12 cellular contexts compared by ENCODE assay signal in the genomic region with DNA sequence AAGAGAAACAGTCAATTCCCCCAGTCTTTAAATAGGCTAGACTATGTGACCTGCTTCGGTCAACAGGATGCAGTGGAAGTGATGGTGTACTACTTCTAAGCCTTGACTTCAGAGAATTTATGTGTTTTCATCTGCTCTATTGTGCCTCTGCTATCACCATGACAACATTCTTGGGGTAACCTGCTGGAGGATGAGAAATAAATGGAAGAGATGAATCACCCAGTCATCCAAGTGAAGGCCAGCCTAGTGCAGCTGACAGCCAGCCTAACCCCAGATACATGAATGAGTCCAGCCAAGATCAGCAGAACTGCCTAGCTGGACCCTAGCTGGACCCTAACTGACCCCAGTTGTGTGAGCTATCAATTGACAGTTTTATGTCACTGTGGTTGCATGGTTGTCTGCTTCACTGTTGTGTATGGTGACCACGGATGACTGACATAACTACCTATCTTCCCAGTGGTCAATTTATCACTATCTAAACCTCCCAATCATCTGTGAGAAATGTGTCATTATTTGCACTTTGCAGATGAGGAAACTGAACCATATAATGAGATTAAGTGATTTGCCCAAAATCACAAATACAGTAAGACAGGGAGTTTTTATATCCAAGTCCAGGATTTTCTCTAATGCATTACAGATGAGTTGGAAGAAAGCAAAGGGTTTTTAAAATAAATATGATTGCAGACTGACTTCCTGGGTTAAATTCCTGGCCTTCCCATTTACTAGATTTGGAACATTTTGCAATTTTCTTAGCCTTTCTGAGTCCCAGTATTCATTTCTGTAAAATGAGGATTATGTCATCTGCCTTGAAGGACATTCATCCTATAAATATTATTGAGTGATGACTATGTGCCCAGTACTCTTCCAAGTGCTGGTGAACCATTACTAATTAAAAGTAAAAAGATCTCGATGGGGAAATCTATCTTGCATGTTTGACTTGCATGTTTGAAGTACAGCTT.
DNase-seq lines count a peak whose midpoint lies in the region; ATAC-seq and TF ChIP-seq lines count a peak whose summit lies in the region.
"Had no signal": no experiment of that assay in that cellular context is flagged by ENCODE, and none has a peak within 500 bp of the region (broad histone marks: within the 10 kb centered on the region; RNA-seq: fewer than 3 reads in every experiment).

No MANE protein-coding gene starts in this region.

- ATAC-seq in HG02759 (IDR thresholded peaks at IDR 0.05; ENCODE audit: unreplicated experiment), result no peak
- ATAC-seq: Panc1 had no signal

- no peak for TF ChIP-seq CTCF in epithelial cell of proximal tubule (conservative IDR thresholded peaks at IDR 0.05; ENCODE audit: low read depth, low read length)

- DNase-seq in Ammon's horn (ENCODE audit: low spot score), result peak; percentile 50
- DNase-seq in NCI-H446 treated with DMSO at 0.1 percent for 48 hours (lab: John Stamatoyannopoulos, UW), result peak; percentile 48
- peak; percentile 91 for DNase-seq in epithelial cell of proximal tubule (ENCODE audit: low read depth)
- DNase-seq in non-pigmented ciliary epithelial cell (ENCODE audit: low read depth), result peak; percentile 81
- no peak for DNase-seq in HT-29 (ENCODE audit: low spot score)
- no peak for DNase-seq in HPDE6-E6E7 (ENCODE audit: extremely low spot score)
- DNase-seq in NCI-H524 (lab: John Stamatoyannopoulos, UW), result no peak
- DNase-seq: activated naive CD4-positive, alpha-beta T cell treated with Interleukin-2 at 50 U/mL for 16 hours; NCI-H146; testis had no signal

- no peak overlapping the region for H3K4me3 ChIP-seq in epithelial cell of proximal tubule (ENCODE audit: low read depth, low read length)
- H3K4me3 ChIP-seq: testis had no signal

Comparison
In these comparisons a context has a peak if more than half of its experiments do, and no peak if none do; other contexts are left out.
1. DNase-seq: peak in Ammon's horn (single experiment), NCI-H446 treated with DMSO at 0.1 percent for 48 hours (single experiment), epithelial cell of proximal tubule (single experiment) and non-pigmented ciliary epithelial cell (single experiment); none in HT-29 (single experiment), HPDE6-E6E7 (single experiment) and NCI-H524 (0 of 2).